Comparison of ENCODE assay signal across 8 cellular contexts in genomic region chr3:197664423-197665141, GRCh38.
DNase-seq lines count a peak whose midpoint lies in the region; ATAC-seq, FAIRE-seq and TF ChIP-seq lines count a peak whose summit lies in the region.
"Not testable (repeated sequence)": the region's sequence is repeated elsewhere in the genome, so short reads cannot be mapped to it uniquely, and the experiment has no call there.

No MANE protein-coding gene starts in this region.

- not testable (repeated sequence) for H3K36me3 ChIP-seq in left ventricle myocardium inferior; rectal smooth muscle tissue (ENCODE audit: control insufficient read depth, insufficient read depth, low read length); uterus

- CTCF ChIA-PET in activated B cell treated with CpG ODN at 0.5 μM for 24 hours (lab: Charles Lee): not testable (repeated sequence)

- in situ Hi-C loops in astrocyte of the spinal cord (cut with HindIII; ENCODE audit: low sequenced_read_pairs): not testable (repeated sequence)

- ATAC-seq in GM18517 (IDR thresholded peaks at IDR 0.05; ENCODE audit: unreplicated experiment) (peak; percentile 52), HG03439 (IDR thresholded peaks at IDR 0.05; ENCODE audit: unreplicated experiment) (peak; percentile 38), activated B cell treated with CpG ODN at 0.5 μM for 24 hours (ENCODE audit: low read depth) (peak; percentile 66)

- not testable (repeated sequence) for H3K36me3 Mint-ChIP-seq in activated B cell treated with CpG ODN at 0.5 μM for 24 hours (ENCODE audit: low read depth)

- H3K9ac ChIP-seq in rectal smooth muscle tissue (ENCODE audit: low read length): not testable (repeated sequence)

- not testable (repeated sequence) for H3K27me3 ChIP-seq in left ventricle myocardium inferior (ENCODE audit: low read depth); rectal smooth muscle tissue (ENCODE audit: control insufficient read depth, insufficient read depth, low read length); uterus

- POLR2A ChIA-PET in activated B cell treated with CpG ODN at 0.5 μM for 24 hours (lab: Charles Lee): not testable (repeated sequence)

- H3K4me3 ChIP-seq in astrocyte of the spinal cord (ENCODE audit: low read depth, low read length) (peak overlapping the region; percentile 15), left ventricle myocardium inferior (peak overlapping the region; percentile 61), rectal smooth muscle tissue (ENCODE audit: low read length) (peak overlapping the region; percentile 44), uterus (peak overlapping the region; percentile 17 to 21)

- DNase-seq in H54 (ENCODE audit: insufficient read length, low spot score); astrocyte of the spinal cord (ENCODE audit: low read depth, low spot score); left ventricle myocardium inferior; uterus: not testable (repeated sequence)
- peak; percentile 74 for DNase-seq in activated B cell treated with CpG ODN at 0.5 μM for 24 hours

- H3K27ac ChIP-seq in left ventricle myocardium inferior (replicated peaks); rectal smooth muscle tissue (ENCODE audit: low read depth, low read length); uterus: not testable (repeated sequence)

- H3K4me3 Mint-ChIP-seq in activated B cell treated with CpG ODN at 0.5 μM for 24 hours: peak overlapping the region; percentile 62

- H3K4me1 ChIP-seq in left ventricle myocardium inferior; rectal smooth muscle tissue (ENCODE audit: control insufficient read depth, insufficient read depth, low read length); uterus: not testable (repeated sequence)

- not testable (repeated sequence) for H3K9me3 Mint-ChIP-seq in activated B cell treated with CpG ODN at 0.5 μM for 24 hours

- H3K27me3 Mint-ChIP-seq in activated B cell treated with CpG ODN at 0.5 μM for 24 hours: not testable (repeated sequence)

- not testable (repeated sequence) for H3K9me3 ChIP-seq in left ventricle myocardium inferior (replicated peaks); uterus

- not testable (repeated sequence) for TF ChIP-seq POLR2A in H54 (IDR thresholded peaks at IDR 0.05; ENCODE audit: low read depth, low read length); uterus (IDR thresholded peaks at IDR 0.05)

- intact Hi-C loops in activated B cell treated with CpG ODN at 0.5 μM for 24 hours (cut with micrococcal nuclease); left ventricle myocardium inferior (cut with micrococcal nuclease); uterus (cut with DNase I; ENCODE audit: low total_unique reads): not testable (repeated sequence)

- peak; percentile 6 for FAIRE-seq in H54 (lab: Jason Lieb, UNC)

- H3K4me1 Mint-ChIP-seq in activated B cell treated with CpG ODN at 0.5 μM for 24 hours: not testable (repeated sequence)

- H3K27ac Mint-ChIP-seq in activated B cell treated with CpG ODN at 0.5 μM for 24 hours: not testable (repeated sequence)

- not testable (repeated sequence) for TF ChIP-seq CTCF in activated B cell treated with CpG ODN at 0.5 μM for 24 hours (IDR thresholded peaks at IDR 0.05); astrocyte of the spinal cord (IDR thresholded peaks at IDR 0.05; ENCODE audit: low read depth, low read length); left ventricle myocardium inferior (IDR thresholded peaks at IDR 0.05; ENCODE audit: borderline replicate concordance); uterus (IDR thresholded peaks at IDR 0.05)
